Comparison of ENCODE assay signal across 25 cellular contexts in the genomic region with DNA sequence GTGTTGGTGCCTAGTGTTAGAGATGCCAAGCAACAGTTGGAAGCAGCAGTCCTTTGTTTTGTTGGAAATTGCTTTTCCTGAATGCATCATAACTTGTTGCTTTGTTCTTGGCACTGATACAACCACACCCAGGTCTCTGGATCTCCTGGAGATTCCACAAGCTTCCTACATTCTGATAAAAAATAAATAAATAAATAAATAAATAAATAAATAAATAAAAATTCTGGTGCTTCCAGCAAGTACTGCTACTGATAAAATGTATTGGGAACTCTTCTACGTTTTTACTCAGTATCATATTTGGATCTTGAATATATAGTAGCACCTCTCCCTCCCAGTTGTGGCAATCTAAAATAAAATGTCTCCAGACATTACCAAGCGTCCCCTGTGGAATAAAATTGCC.
"Had no signal": no experiment of that assay in that cellular context is flagged by ENCODE, and none has a peak within 500 bp of the region (broad histone marks: within the 10 kb centered on the region; RNA-seq: fewer than 3 reads in every experiment).

No MANE protein-coding gene starts in this region.

- H3K27ac Mint-ChIP-seq: effector memory CD8-positive, alpha-beta T cell; naive thymus-derived CD4-positive, alpha-beta T cell; nephron; stimulated activated naive B cell treated with anti-CD40 and anti-IgM and Interleukin-4, amounts not matched to agents 10 μg/mL and 1 μg/mL and 100 μg/mL, for 72 hours; stimulated activated naive CD8-positive, alpha-beta T cell treated with anti-CD3 and anti-CD28 coated beads, Interleukin-15, Interleukin-2, amounts not matched to agents 100 ng/mL and 50 ng/mL, for 24 hours had no signal

- DNase-seq: cortex of kidney; effector memory CD8-positive, alpha-beta T cell; foreskin fibroblast; gastrocnemius medialis; heart left ventricle; left cardiac atrium; left lung; mesendoderm; midbrain; naive thymus-derived CD4-positive, alpha-beta T cell; nucleus accumbens; psoas muscle; right cardiac atrium; small intestine; stimulated activated CD4-positive, alpha-beta T cell treated with anti-CD3 and anti-CD28 coated beads, Interleukin-15, amount 100 ng/mL, for 24 hours; stimulated activated CD4-positive, alpha-beta T cell treated with anti-CD3 and anti-CD28 coated beads, Interleukin-2, amount 100 ng/mL, for 48 hours; stimulated activated naive B cell treated with anti-CD40 and anti-IgM and Interleukin-4, amounts not matched to agents 10 μg/mL and 1 μg/mL and 100 μg/mL, for 72 hours; upper lobe of left lung had no signal

- H3K27me3 ChIP-seq: gastrocnemius medialis, heart left ventricle, hepatocyte, left lung, tibial nerve, upper lobe of left lung had no signal

- H3K27ac ChIP-seq: gastrocnemius medialis, heart left ventricle, hepatocyte, left lung, psoas muscle, thoracic aorta, tibial nerve, upper lobe of left lung had no signal

- H3K36me3 Mint-ChIP-seq: stimulated activated naive B cell treated with anti-CD40 and anti-IgM and Interleukin-4, amounts not matched to agents 10 μg/mL and 1 μg/mL and 100 μg/mL, for 72 hours had no signal

- H3K4me1 ChIP-seq: gastrocnemius medialis, heart left ventricle, left lung, psoas muscle, tibial nerve, upper lobe of left lung had no signal

- H3K4me1 Mint-ChIP-seq: naive thymus-derived CD4-positive, alpha-beta T cell; nephron; stimulated activated naive B cell treated with anti-CD40 and anti-IgM and Interleukin-4, amounts not matched to agents 10 μg/mL and 1 μg/mL and 100 μg/mL, for 72 hours had no signal

- H3K9me3 ChIP-seq: gastrocnemius medialis, psoas muscle, thoracic aorta had no signal

- FAIRE-seq: endometrium, small intestine, urothelium cell line had no signal

- H3K36me3 ChIP-seq: gastrocnemius medialis, heart left ventricle, left lung, thoracic aorta, tibial nerve, upper lobe of left lung had no signal

- H3K27me3 Mint-ChIP-seq: effector memory CD8-positive, alpha-beta T cell; naive thymus-derived CD4-positive, alpha-beta T cell; stimulated activated naive B cell treated with anti-CD40 and anti-IgM and Interleukin-4, amounts not matched to agents 10 μg/mL and 1 μg/mL and 100 μg/mL, for 72 hours; stimulated activated naive CD8-positive, alpha-beta T cell treated with anti-CD3 and anti-CD28 coated beads, Interleukin-15, Interleukin-2, amounts not matched to agents 100 ng/mL and 50 ng/mL, for 24 hours had no signal

- H3K4me3 ChIP-seq: gastrocnemius medialis, heart left ventricle, hepatocyte, left lung, psoas muscle, thoracic aorta, tibial nerve, upper lobe of left lung had no signal

- ATAC-seq: effector memory CD8-positive, alpha-beta T cell; gastrocnemius medialis; heart left ventricle; left cardiac atrium; left lung; naive thymus-derived CD4-positive, alpha-beta T cell; psoas muscle; right cardiac atrium; stimulated activated naive B cell treated with anti-CD40 and anti-IgM and Interleukin-4, amounts not matched to agents 10 μg/mL and 1 μg/mL and 100 μg/mL, for 72 hours had no signal

- H3K79me2 ChIP-seq: hepatocyte had no signal

- H3K4me2 ChIP-seq: hepatocyte had no signal

- H3K4me3 Mint-ChIP-seq: effector memory CD8-positive, alpha-beta T cell; naive thymus-derived CD4-positive, alpha-beta T cell; nephron; stimulated activated naive B cell treated with anti-CD40 and anti-IgM and Interleukin-4, amounts not matched to agents 10 μg/mL and 1 μg/mL and 100 μg/mL, for 72 hours; stimulated activated naive CD8-positive, alpha-beta T cell treated with anti-CD3 and anti-CD28 coated beads, Interleukin-15, Interleukin-2, amounts not matched to agents 100 ng/mL and 50 ng/mL, for 24 hours had no signal

- H2AFZ ChIP-seq: hepatocyte had no signal
